Comparison of ENCODE assay signal across 8 cellular contexts in the genomic region with DNA sequence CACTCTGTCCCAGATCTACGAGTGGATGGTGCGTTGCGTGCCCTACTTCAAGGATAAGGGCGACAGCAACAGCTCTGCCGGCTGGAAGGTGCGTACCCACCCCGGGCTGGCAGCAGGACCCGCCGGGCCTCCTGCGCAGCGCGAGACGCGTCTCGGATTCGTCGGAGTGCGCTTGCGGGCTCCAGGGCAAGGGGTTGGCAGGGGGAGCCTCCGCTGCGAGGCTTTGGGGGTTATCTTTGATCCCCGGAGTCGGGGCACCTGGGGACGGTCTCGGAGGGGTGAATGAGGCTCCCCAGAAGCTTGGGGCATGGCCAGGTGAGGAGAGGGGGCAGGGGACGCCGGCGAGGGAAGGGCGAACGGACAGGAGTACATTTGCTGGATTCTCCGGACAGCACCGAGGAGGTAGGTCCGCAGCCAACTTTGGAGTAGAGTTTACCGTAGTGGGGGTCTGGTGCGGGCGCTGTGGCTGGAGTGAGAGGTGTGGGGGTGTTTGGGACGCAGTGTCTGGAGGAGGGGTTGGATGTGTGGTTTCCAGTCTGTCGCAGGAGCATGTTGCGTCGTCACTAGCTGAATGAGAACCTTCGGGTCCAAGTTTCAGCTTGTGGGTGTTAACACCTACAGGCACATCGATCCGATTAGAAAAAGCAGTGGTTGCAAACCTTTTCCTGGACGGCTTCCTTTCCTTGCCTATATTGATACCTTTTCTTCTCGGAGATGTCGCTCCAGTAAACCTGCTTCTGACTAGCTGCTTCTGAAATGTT. TPM values are rescaled to one million over a fixed set of nuclear protein-coding genes. Genes with fewer than 3 reads are reported as not detected.
DNase-seq lines count a peak whose midpoint lies in the region; ATAC-seq, FAIRE-seq and TF ChIP-seq lines count a peak whose summit lies in the region.

No MANE protein-coding gene starts in this region.

- FAIRE-seq in HTR-8/SVneo (lab: Jason Lieb, UNC): no peak

- H3K4me3 ChIP-seq in SK-N-MC (peak overlapping the region; percentile 94), epithelial cell of proximal tubule (ENCODE audit: low read depth, low read length) (peak overlapping the region; percentile 82)

- H3K36me3 ChIP-seq in SK-N-MC (ENCODE audit: insufficient read depth, low read length): peaks cover 3% of the 10 kb centered on the region; the same call in 1 of the 2 replicates

- no peaks in the 10 kb centered on the region for H3K9me3 Mint-ChIP-seq in natural killer cell

- intact Hi-C loops in natural killer cell (cut with micrococcal nuclease): no loop called here

- TF ChIP-seq CTCF in epithelial cell of proximal tubule (conservative IDR thresholded peaks at IDR 0.05; ENCODE audit: low read depth, low read length) (no peak), natural killer cell (IDR thresholded peaks at IDR 0.05) (no peak)

- peaks cover 51 to 52% of the 10 kb centered on the region in 2 donors for H3K4me1 Mint-ChIP-seq in natural killer cell

- H3K4me3 Mint-ChIP-seq in natural killer cell: peak overlapping the region; percentile 95

- H3K27me3 Mint-ChIP-seq in natural killer cell (ENCODE audit: low read depth in 2 of 2): no peaks in the 10 kb centered on the region

- H3K9me3 ChIP-seq in SK-N-MC (ENCODE audit: low read depth, low read length): no peaks in the 10 kb centered on the region

- peak; percentile 26 for DNase-seq in NCI-H2029 (lab: John Stamatoyannopoulos, UW)
- DNase-seq in NCI-H2029 treated with DMSO at 0.1 percent for 48 hours (lab: John Stamatoyannopoulos, UW): no peak
- no peak for DNase-seq in SK-N-MC (ENCODE audit: low read depth, low spot score)
- DNase-seq in epithelial cell of proximal tubule (ENCODE audit: low read depth): no peak
- peak; percentile 33 for DNase-seq in natural killer cell
- no peak for DNase-seq in HTR-8/SVneo (ENCODE audit: insufficient read length, low spot score)
- no peak for DNase-seq in NCI-H1092 treated with DMSO at 0.1 percent for 48 hours (lab: John Stamatoyannopoulos, UW)
- DNase-seq in UCSD-AML1 (lab: John Stamatoyannopoulos, UW; ENCODE audit: unreplicated experiment): no peak

- no peak overlapping the region for H3K27ac ChIP-seq in SK-N-MC

- H3K36me3 Mint-ChIP-seq in natural killer cell: no peaks in the 10 kb centered on the region

- H3K27ac Mint-ChIP-seq in natural killer cell: peak overlapping the region; percentile 91

- no peak for ATAC-seq in natural killer cell

- H3K9ac ChIP-seq in SK-N-MC (ENCODE audit: insufficient read length): no peak overlapping the region

RNA-seq across cellular contexts. Expression of gene FOXO3, which starts 1.2 kb away (rescaled TPM):
- total RNA-seq in epithelial cell of proximal tubule: 16.8 TPM in 2 replicates
- total RNA-seq in natural killer cell: 10 to 100 TPM; 43.1 to 70.4 (median 51.3) TPM

Comparison
In these comparisons a context has a peak if more than half of its experiments do, and no peak if none do; other contexts are left out.
1. DNase-seq: peak in NCI-H2029 (single experiment) and natural killer cell (single experiment); none in NCI-H2029 treated with DMSO at 0.1 percent for 48 hours (single experiment), SK-N-MC (single experiment), epithelial cell of proximal tubule (single experiment), HTR-8/SVneo (single experiment), NCI-H1092 treated with DMSO at 0.1 percent for 48 hours (single experiment) and UCSD-AML1 (single experiment).